In genomic region chr11:13118691-13119090, GRCh38 we compare ENCODE assay signal across 25 cellular contexts.
DNase-seq lines count a peak whose midpoint lies in the region; ATAC-seq and TF ChIP-seq lines count a peak whose summit lies in the region.
"Had no signal": no experiment of that assay in that cellular context is flagged by ENCODE, and none has a peak within 500 bp of the region (broad histone marks: within the 10 kb centered on the region; RNA-seq: fewer than 3 reads in every experiment).

No MANE protein-coding gene starts in this region.

- peak overlapping the region; percentile 39 for H3K9ac ChIP-seq in GM23248
- no peak overlapping the region for H3K9ac ChIP-seq in trophoblast cell (ENCODE audit: low read length)
- no peak overlapping the region for H3K9ac ChIP-seq in colonic mucosa (ENCODE audit: low read depth in 2 of 2, low read length in 2 of 2)

- H4K8ac ChIP-seq in trophoblast cell (ENCODE audit: low read depth, low read length) = no peak overlapping the region

- no peaks in the 10 kb centered on the region for H4K20me1 ChIP-seq in GM23248 (ENCODE audit: insufficient read depth)
- H4K20me1 ChIP-seq in PC-9 (ENCODE audit: insufficient read depth) = no peaks in the 10 kb centered on the region

- DNase-seq in GM23248 (no peak), PC-9 (peak in 1 of 2 experiments; percentile 36), esophagus muscularis mucosa (ENCODE audit: extremely low spot score) (peak; percentile 86), trophoblast cell (no peak), lower leg skin (ENCODE audit: low spot score in 2 of 2) (no peak), colonic mucosa (no peak), GM19240 (ENCODE audit: insufficient read length, low spot score) (no peak)
- DNase-seq: activated effector memory CD4-positive, alpha-beta T cell treated with Interleukin-2 at 50 U/mL for 16 hours; CD4-positive, alpha-beta T cell; DND-41; effector CD4-positive, alpha-beta T cell; GF-D8; heart right ventricle; kidney; natural killer cell; NCI-H1092 treated with DMSO at 0.1 percent for 48 hours; NCI-H187; NCI-H2171 treated with DMSO at 0.1 percent for 48 hours; NCI-H510A treated with DMSO at 0.1 percent for 48 hours; SHP77 treated with DMSO at 0.1 percent for 48 hours; small intestine; stimulated activated CD4-positive, alpha-beta T cell treated with anti-CD3 and anti-CD28 coated beads, Interleukin-1b, Interleukin-23, amount 100 ng/mL, for 48 hours; stimulated activated naive CD4-positive, alpha-beta T cell treated with Interleukin-2 at 50 U/mL for 16 hours had no signal

- TF ChIP-seq CTCF in PC-9 (conservative IDR thresholded peaks at IDR 0.05) (no peak), esophagus muscularis mucosa (IDR thresholded peaks at IDR 0.05) (no peak), lower leg skin (IDR thresholded peaks at IDR 0.05) (no peak), colonic mucosa (IDR thresholded peaks at IDR 0.05) (no peak)

- H3K4me2 ChIP-seq in GM23248 (ENCODE audit: unreplicated experiment) (peak overlapping the region; percentile 46), PC-9 (peak overlapping the region; percentile 57), trophoblast cell (ENCODE audit: low read length) (no peak overlapping the region)

- no peaks in the 10 kb centered on the region for H3K9me3 ChIP-seq in GM23248 (ENCODE audit: low read depth)
- H3K9me3 ChIP-seq in PC-9 (ENCODE audit: insufficient read depth, low read depth) = no peaks in the 10 kb centered on the region; the same call in 1 of the 2 replicates
- peaks cover 0 to 10% (median 0%) of the 10 kb centered on the region in 4 donors for H3K9me3 ChIP-seq in esophagus muscularis mucosa
- H3K9me3 ChIP-seq in trophoblast cell (ENCODE audit: insufficient read depth, low read depth, low read length) = peaks cover 2% of the 10 kb centered on the region
- no peaks in the 10 kb centered on the region for H3K9me3 ChIP-seq in colonic mucosa

- no peak overlapping the region for H4K12ac ChIP-seq in trophoblast cell (ENCODE audit: low read depth, low read length)

- intact Hi-C loops in PC-9 (cut with micrococcal nuclease; ENCODE audit: unreplicated experiment) (no loop called here), esophagus muscularis mucosa (cut with DNase I) (no loop called here), lower leg skin (cut with DNase I; ENCODE audit: low total_unique reads) (no loop called here), colonic mucosa (cut with DNase I) (no loop called here)

- no peak for TF ChIP-seq POLR2A in esophagus muscularis mucosa (IDR thresholded peaks at IDR 0.05; ENCODE audit: low read depth)
- no peak for TF ChIP-seq POLR2A in lower leg skin (IDR thresholded peaks at IDR 0.05)

- no peaks in the 10 kb centered on the region for H3K9me2 ChIP-seq in GM23248 (ENCODE audit: insufficient read depth)
- no peaks in the 10 kb centered on the region for H3K9me2 ChIP-seq in PC-9 (ENCODE audit: insufficient read depth)

- peak overlapping the region; percentile 13 for H3K14ac ChIP-seq in trophoblast cell (ENCODE audit: low read length)

- peaks cover 15% of the 10 kb centered on the region for H3K79me1 ChIP-seq in trophoblast cell (ENCODE audit: low read length)

- H3K4me1 ChIP-seq in GM23248 (ENCODE audit: insufficient read depth) (peaks cover 45% of the 10 kb centered on the region), PC-9 (replicated peaks; ENCODE audit: insufficient read depth) (peaks cover 60% of the 10 kb centered on the region), esophagus muscularis mucosa (no peaks in the 10 kb centered on the region), trophoblast cell (ENCODE audit: control insufficient read depth in 1 of 2, insufficient read depth in 2 of 2, low read length in 2 of 2) (peaks cover 19 to 22% of the 10 kb centered on the region in 2 experiments), colonic mucosa (no peaks in the 10 kb centered on the region)

- no peaks in the 10 kb centered on the region; the same call in 1 of the 2 replicates for H3K36me3 ChIP-seq in GM23248 (ENCODE audit: low read depth)
- H3K36me3 ChIP-seq in PC-9 (ENCODE audit: low read depth) = no peaks in the 10 kb centered on the region
- H3K36me3 ChIP-seq in esophagus muscularis mucosa = no peaks in the 10 kb centered on the region
- H3K36me3 ChIP-seq in trophoblast cell (ENCODE audit: control insufficient read depth in 1 of 2, insufficient read depth in 2 of 2, low read length in 2 of 2) = no peaks in the 10 kb centered on the region
- no peaks in the 10 kb centered on the region for H3K36me3 ChIP-seq in colonic mucosa
- H3K36me3 ChIP-seq: heart right ventricle had no signal

- H2BK12ac ChIP-seq in trophoblast cell (ENCODE audit: low read length) = peak overlapping the region; percentile 19

- H3K4ac ChIP-seq in trophoblast cell (ENCODE audit: low read depth, low read length) = no peak overlapping the region

- H3F3A ChIP-seq in GM23248 (ENCODE audit: insufficient read depth) (peaks cover 50% of the 10 kb centered on the region), PC-9 (ENCODE audit: insufficient read depth, low read depth) (peaks cover 6% of the 10 kb centered on the region; the same call in 1 of the 2 replicates)

- peak overlapping the region; percentile 9 for H2BK120ac ChIP-seq in trophoblast cell (ENCODE audit: insufficient read depth, low read length, poor library complexity)

- POLR2A ChIA-PET in PC-9 (lab: Charles Lee; ENCODE audit: unreplicated experiment) = no interaction called here

- no peak for ATAC-seq in GM21526 (IDR thresholded peaks at IDR 0.05; ENCODE audit: low FRiP score, unreplicated experiment)
- ATAC-seq: heart right ventricle, K562, natural killer cell had no signal

- no peak overlapping the region for H2BK5ac ChIP-seq in trophoblast cell (ENCODE audit: low read depth, low read length, poor library complexity)

- H3K79me2 ChIP-seq in GM23248 (ENCODE audit: insufficient read depth) (no peaks in the 10 kb centered on the region), PC-9 (ENCODE audit: low read depth) (no peaks in the 10 kb centered on the region), trophoblast cell (ENCODE audit: control insufficient read depth, insufficient read depth, low read length, poor library complexity) (no peaks in the 10 kb centered on the region)

- H3K4me3 ChIP-seq in GM23248 (no peak overlapping the region), PC-9 (no peak overlapping the region), esophagus muscularis mucosa (no peak overlapping the region), trophoblast cell (ENCODE audit: low read depth, low read length) (no peak overlapping the region), lower leg skin (ENCODE audit: low read depth, poor library complexity, severe bottlenecking) (no peak overlapping the region), colonic mucosa (no peak overlapping the region)
- H3K4me3 ChIP-seq: heart right ventricle, K562 had no signal

- no peak overlapping the region for H3K23ac ChIP-seq in trophoblast cell (ENCODE audit: low read length)

- no peak overlapping the region for H3K18ac ChIP-seq in trophoblast cell (ENCODE audit: low read length)

- H4K91ac ChIP-seq in trophoblast cell (ENCODE audit: low read depth, low read length) = peak overlapping the region; percentile 23

- H3K27me3 ChIP-seq in GM23248 (replicated peaks; ENCODE audit: insufficient read depth) = no peaks in the 10 kb centered on the region
- no peaks in the 10 kb centered on the region for H3K27me3 ChIP-seq in PC-9 (ENCODE audit: insufficient read depth, low read depth)
- no peaks in the 10 kb centered on the region for H3K27me3 ChIP-seq in esophagus muscularis mucosa
- H3K27me3 ChIP-seq in trophoblast cell (ENCODE audit: insufficient read depth, low read length) = no peaks in the 10 kb centered on the region
- no peaks in the 10 kb centered on the region for H3K27me3 ChIP-seq in colonic mucosa
- H3K27me3 ChIP-seq: heart right ventricle had no signal

- in situ Hi-C loops in GM23248 (cut with MboI) = no loop called here

- TSS peak; percentile 95 for BruUV-seq in PC-9 (replicated peaks; lab: Mats Ljungman, UMichigan)

- H2AFZ ChIP-seq in GM23248 (no peak overlapping the region), PC-9 (no peak overlapping the region), trophoblast cell (ENCODE audit: insufficient read depth, low read length, poor library complexity) (no peak overlapping the region)

- WGBS in GM23248 (ENCODE audit: low coverage in 1 of 2, low lambda C conversion rate in 2 of 2, missing lambda C conversion rate in 2 of 2), 2 experiments = 38 to 44% methylated on average over 4 of the region's 4 CpGs
- 100% methylated on average over 3 of the region's 4 CpGs for WGBS in esophagus muscularis mucosa
- WGBS in trophoblast cell (ENCODE audit: extremely low coverage, insufficient coverage, insufficient read length) = no CpG with 5 or more reads among the region's 4 CpGs
- WGBS in lower leg skin, 2 donors = 81 to 91% methylated on average over 4 of the region's 4 CpGs

- CTCF ChIA-PET in PC-9 (lab: Charles Lee) = no interaction called here

- H2AK5ac ChIP-seq in trophoblast cell (ENCODE audit: low read length) = peak overlapping the region; percentile 4

- no peak for TF ChIP-seq EP300 in esophagus muscularis mucosa (IDR thresholded peaks at IDR 0.05)

- peak overlapping the region; percentile 80 for H3K27ac ChIP-seq in GM23248
- H3K27ac ChIP-seq in PC-9 = peak overlapping the region; percentile 83
- no peak overlapping the region for H3K27ac ChIP-seq in esophagus muscularis mucosa (replicated peaks in 1 of 4)
- no peak overlapping the region for H3K27ac ChIP-seq in trophoblast cell (ENCODE audit: low read depth, low read length)
- no peak overlapping the region for H3K27ac ChIP-seq in colonic mucosa
- H3K27ac ChIP-seq: heart right ventricle had no signal

Comparison
In these comparisons a context has a peak if more than half of its experiments do, and no peak if none do; other contexts are left out.
1. H3K27ac ChIP-seq: peak in GM23248 (single experiment) and PC-9 (single experiment); none in esophagus muscularis mucosa (0 of 4), trophoblast cell (single experiment) and colonic mucosa (single experiment).